In the genomic region with DNA sequence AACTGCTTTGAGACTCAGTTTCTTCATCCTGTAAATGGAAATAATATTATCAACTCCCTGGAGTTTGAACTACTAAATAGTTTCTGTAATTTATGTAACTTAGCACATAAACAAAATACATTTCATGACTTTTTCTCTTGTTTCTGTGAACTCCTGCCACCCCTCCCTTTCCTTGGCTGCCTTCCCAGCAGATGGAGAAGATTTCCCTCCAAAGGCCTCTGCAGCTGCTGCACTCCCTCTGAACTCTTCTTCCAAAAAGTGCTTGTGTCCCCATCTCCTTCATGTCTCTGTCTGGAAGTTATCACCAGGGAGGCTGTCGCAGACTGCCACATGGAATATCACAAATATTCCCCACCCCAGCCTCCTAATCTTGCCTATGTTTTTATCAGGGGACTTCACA, we compare ENCODE assay signal across 19 cellular contexts.
"Had no signal": no experiment of that assay in that cellular context is flagged by ENCODE, and none has a peak within 500 bp of the region (broad histone marks: within the 10 kb centered on the region; RNA-seq: fewer than 3 reads in every experiment).

No MANE protein-coding gene starts in this region.

- H3K4me3 Mint-ChIP-seq: effector memory CD8-positive, alpha-beta T cell; neural progenitor cell; stimulated activated memory B cell treated with anti-CD40 and anti-IgM and Interleukin-4, amounts not matched to agents 10 μg/mL and 1 μg/mL and 100 μg/mL, for 72 hours; type B pancreatic cell had no signal

- ATAC-seq: activated naive CD4-positive, alpha-beta T cell treated with anti-CD3 and anti-CD28 coated beads, Interleukin-2, amount 50 U/mL, for 72 hours; effector memory CD8-positive, alpha-beta T cell; gastrocnemius medialis; left lung; psoas muscle; right lobe of liver; stimulated activated memory B cell treated with anti-CD40 and anti-IgM and Interleukin-4, amounts not matched to agents 10 μg/mL and 1 μg/mL and 100 μg/mL, for 72 hours had no signal

- H3K27me3 Mint-ChIP-seq: effector memory CD8-positive, alpha-beta T cell; stimulated activated memory B cell treated with anti-CD40 and anti-IgM and Interleukin-4, amounts not matched to agents 10 μg/mL and 1 μg/mL and 100 μg/mL, for 72 hours had no signal

- H3K36me3 ChIP-seq: gastrocnemius medialis, left lung, neural progenitor cell, right lobe of liver, WERI-Rb-1 had no signal

- H3K4me1 Mint-ChIP-seq: stimulated activated memory B cell treated with anti-CD40 and anti-IgM and Interleukin-4, amounts not matched to agents 10 μg/mL and 1 μg/mL and 100 μg/mL, for 72 hours had no signal

- H3K36me3 Mint-ChIP-seq: activated naive CD4-positive, alpha-beta T cell treated with anti-CD3 and anti-CD28 coated beads, Interleukin-2, amount 50 U/mL, for 72 hours; neural progenitor cell; stimulated activated memory B cell treated with anti-CD40 and anti-IgM and Interleukin-4, amounts not matched to agents 10 μg/mL and 1 μg/mL and 100 μg/mL, for 72 hours; type B pancreatic cell had no signal

- DNase-seq: activated CD4-positive, alpha-beta T cell treated with anti-CD3 and anti-CD28 coated beads for 1 hour; activated CD4-positive, alpha-beta T cell treated with anti-CD3 and anti-CD28 coated beads, Interleukin-2, amount 50 U/mL, for 4 hours; activated gamma-delta T cell; effector memory CD8-positive, alpha-beta T cell; gastrocnemius medialis; head of caudate nucleus; kidney; left lung; midbrain; psoas muscle; right lobe of liver; stimulated activated CD4-positive, alpha-beta T cell treated with anti-CD3 and anti-CD28 coated beads, Interleukin-4, amount 100 ng/mL, for 24 hours; T-helper 2 cell; testis; WERI-Rb-1 had no signal

- H3K4me3 ChIP-seq: gastrocnemius medialis, left lung, neural progenitor cell, psoas muscle, right lobe of liver, testis had no signal

- H3K27me3 ChIP-seq: gastrocnemius medialis, left lung, neural progenitor cell, right lobe of liver, testis had no signal

- H3K9ac ChIP-seq: neural progenitor cell had no signal

- H3K9me3 ChIP-seq: gastrocnemius medialis, left lung, psoas muscle, right lobe of liver, testis had no signal

- H3K4me1 ChIP-seq: gastrocnemius medialis, left lung, psoas muscle, right lobe of liver, testis had no signal

- H3K27ac Mint-ChIP-seq: activated naive CD4-positive, alpha-beta T cell treated with anti-CD3 and anti-CD28 coated beads, Interleukin-2, amount 50 U/mL, for 72 hours; effector memory CD8-positive, alpha-beta T cell; neural progenitor cell; stimulated activated memory B cell treated with anti-CD40 and anti-IgM and Interleukin-4, amounts not matched to agents 10 μg/mL and 1 μg/mL and 100 μg/mL, for 72 hours; type B pancreatic cell had no signal
